In the genomic region with DNA sequence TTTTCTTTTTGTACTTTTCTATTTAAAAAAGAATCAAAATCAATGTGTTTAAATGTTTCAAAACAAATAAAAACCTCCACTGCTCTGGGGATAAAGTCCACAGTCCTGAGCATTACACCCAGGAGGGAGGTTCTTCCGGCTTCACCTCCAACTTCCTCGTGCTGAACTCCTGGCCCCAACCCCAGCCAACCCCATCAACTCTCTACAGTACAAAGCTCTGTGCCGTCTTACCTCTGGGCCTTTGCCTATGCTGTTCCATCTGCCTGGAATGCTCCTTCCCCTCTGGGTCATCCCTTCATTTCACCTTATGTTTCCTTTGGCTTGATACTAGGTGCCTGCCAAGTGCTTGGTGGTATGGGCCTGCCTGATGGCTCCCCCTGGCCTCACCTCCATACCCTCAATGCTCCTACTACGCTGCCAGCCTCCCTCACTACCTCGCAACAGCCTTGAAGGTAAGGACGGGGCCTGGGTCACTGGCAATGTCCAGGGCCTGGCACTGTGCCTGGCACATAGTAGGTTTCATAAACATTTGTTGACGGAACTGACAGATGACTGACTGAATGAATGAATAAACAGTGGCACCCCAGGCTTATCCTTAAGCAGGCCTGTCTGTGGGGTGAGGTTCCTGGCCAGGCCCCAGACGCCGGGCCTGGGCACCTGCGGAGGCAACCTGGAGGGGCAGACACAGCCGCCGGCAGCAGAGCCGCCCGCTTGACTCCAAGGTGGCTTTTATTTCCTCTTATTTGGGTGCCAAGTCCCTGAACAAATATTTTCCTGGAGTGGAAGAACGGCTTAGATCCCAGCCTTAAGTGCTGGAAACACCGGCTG, we compare ENCODE assay signal across 1 cellular context.
A peak's percentile ranks its signal among the peaks of the same experiment; 100 is the strongest.
TF ChIP-seq lines count a peak whose summit lies in the region.

No MANE protein-coding gene starts in this region.

TF ChIP-seq in HepG2, 621 proteins besides CTCF, POLR2A, EP300 and RAD21 (continued from another document and continues in another):
- TF ChIP-seq, protein P1, sequence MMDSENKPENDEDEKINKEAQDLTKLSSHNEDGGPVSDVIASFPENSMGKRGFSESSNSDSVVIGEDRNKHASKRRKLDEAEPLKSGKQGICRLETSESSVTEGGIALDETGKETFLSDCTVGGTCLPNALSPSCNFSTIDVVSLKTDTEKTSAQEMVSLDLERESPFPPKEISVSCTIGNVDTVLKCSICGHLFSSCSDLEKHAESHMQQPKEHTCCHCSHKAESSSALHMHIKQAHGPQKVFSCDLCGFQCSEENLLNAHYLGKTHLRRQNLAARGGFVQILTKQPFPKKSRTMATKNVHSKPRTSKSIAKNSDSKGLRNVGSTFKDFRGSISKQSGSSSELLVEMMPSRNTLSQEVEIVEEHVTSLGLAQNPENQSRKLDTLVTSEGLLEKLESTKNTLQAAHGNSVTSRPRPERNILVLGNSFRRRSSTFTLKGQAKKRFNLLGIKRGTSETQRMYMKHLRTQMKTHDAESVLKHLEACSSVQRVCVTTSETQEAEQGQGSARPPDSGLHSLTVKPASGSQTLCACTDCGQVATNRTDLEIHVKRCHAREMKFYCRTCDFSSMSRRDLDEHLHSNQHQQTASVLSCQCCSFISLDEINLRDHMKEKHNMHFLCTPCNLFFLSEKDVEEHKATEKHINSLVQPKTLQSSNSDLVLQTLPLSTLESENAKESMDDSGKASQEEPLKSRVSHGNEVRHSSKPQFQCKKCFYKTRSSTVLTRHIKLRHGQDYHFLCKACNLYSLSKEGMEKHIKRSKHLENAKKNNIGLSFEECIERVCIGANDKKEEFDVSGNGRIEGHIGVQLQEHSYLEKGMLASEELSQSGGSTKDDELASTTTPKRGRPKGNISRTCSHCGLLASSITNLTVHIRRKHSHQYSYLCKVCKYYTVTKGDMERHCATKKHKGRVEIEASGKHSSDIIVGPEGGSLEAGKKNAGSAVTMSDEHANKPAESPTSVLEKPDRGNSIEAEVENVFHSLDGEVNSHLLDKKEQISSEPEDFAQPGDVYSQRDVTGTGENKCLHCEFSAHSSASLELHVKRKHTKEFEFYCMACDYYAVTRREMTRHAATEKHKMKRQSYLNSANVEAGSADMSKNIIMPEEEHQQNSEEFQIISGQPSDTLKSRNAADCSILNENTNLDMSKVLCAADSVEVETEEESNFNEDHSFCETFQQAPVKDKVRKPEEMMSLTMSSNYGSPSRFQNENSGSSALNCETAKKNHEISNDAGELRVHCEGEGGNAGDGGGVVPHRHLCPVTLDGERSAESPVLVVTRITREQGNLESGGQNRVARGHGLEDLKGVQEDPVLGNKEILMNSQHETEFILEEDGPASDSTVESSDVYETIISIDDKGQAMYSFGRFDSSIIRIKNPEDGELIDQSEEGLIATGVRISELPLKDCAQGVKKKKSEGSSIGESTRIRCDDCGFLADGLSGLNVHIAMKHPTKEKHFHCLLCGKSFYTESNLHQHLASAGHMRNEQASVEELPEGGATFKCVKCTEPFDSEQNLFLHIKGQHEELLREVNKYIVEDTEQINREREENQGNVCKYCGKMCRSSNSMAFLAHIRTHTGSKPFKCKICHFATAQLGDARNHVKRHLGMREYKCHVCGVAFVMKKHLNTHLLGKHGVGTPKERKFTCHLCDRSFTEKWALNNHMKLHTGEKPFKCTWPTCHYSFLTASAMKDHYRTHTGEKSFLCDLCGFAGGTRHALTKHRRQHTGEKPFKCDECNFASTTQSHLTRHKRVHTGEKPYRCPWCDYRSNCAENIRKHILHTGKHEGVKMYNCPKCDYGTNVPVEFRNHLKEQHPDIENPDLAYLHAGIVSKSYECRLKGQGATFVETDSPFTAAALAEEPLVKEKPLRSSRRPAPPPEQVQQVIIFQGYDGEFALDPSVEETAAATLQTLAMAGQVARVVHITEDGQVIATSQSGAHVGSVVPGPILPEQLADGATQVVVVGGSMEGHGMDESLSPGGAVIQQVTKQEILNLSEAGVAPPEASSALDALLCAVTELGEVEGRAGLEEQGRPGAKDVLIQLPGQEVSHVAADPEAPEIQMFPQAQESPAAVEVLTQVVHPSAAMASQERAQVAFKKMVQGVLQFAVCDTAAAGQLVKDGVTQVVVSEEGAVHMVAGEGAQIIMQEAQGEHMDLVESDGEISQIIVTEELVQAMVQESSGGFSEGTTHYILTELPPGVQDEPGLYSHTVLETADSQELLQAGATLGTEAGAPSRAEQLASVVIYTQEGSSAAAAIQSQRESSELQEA (CRISPR knock-in tag; IDR thresholded peaks at IDR 0.05; ENCODE audit: not compliant biosample characterization): no peak
- TF ChIP-seq ZNF136 (CRISPR knock-in tag; IDR thresholded peaks at IDR 0.05; ENCODE audit: low read depth): peak; percentile 89; the same call in 1 of the 2 replicates
- no peak for TF ChIP-seq ZNF260 (CRISPR knock-in tag; IDR thresholded peaks at IDR 0.05; ENCODE audit: borderline replicate concordance, low read depth)
- TF ChIP-seq, protein P2, sequence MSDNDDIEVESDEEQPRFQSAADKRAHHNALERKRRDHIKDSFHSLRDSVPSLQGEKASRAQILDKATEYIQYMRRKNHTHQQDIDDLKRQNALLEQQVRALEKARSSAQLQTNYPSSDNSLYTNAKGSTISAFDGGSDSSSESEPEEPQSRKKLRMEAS (IDR thresholded peaks at IDR 0.05): peak; percentile 94
- TF ChIP-seq, protein P3, sequence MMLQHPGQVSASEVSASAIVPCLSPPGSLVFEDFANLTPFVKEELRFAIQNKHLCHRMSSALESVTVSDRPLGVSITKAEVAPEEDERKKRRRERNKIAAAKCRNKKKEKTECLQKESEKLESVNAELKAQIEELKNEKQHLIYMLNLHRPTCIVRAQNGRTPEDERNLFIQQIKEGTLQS (CRISPR knock-in tag; IDR thresholded peaks at IDR 0.05): no peak; the same call in 1 of the 2 replicates
- TF ChIP-seq KLF11 (CRISPR knock-in tag; IDR thresholded peaks at IDR 0.05): no peak
- peak; percentile 65 for TF ChIP-seq ZNF501 (CRISPR knock-in tag; IDR thresholded peaks at IDR 0.05)
- peak; percentile 82 for TF ChIP-seq ESRRA (CRISPR knock-in tag; IDR thresholded peaks at IDR 0.05; ENCODE audit: low read depth)
- no peak for TF ChIP-seq MBNL3 (CRISPR knock-in tag; conservative IDR thresholded peaks at IDR 0.05)
- TF ChIP-seq ERF (CRISPR knock-in tag; IDR thresholded peaks at IDR 0.05): peak; percentile 81
- TF ChIP-seq XRCC5 (optimal IDR thresholded peaks at IDR 0.05; ENCODE audit: low read length): peak; percentile 91
- TF ChIP-seq, protein P4, sequence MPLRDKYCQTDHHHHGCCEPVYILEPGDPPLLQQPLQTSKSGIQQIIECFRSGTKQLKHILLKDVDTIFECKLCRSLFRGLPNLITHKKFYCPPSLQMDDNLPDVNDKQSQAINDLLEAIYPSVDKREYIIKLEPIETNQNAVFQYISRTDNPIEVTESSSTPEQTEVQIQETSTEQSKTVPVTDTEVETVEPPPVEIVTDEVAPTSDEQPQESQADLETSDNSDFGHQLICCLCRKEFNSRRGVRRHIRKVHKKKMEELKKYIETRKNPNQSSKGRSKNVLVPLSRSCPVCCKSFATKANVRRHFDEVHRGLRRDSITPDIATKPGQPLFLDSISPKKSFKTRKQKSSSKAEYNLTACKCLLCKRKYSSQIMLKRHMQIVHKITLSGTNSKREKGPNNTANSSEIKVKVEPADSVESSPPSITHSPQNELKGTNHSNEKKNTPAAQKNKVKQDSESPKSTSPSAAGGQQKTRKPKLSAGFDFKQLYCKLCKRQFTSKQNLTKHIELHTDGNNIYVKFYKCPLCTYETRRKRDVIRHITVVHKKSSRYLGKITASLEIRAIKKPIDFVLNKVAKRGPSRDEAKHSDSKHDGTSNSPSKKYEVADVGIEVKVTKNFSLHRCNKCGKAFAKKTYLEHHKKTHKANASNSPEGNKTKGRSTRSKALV (CRISPR knock-in tag; IDR thresholded peaks at IDR 0.05): no peak
- TF ChIP-seq, protein P5, sequence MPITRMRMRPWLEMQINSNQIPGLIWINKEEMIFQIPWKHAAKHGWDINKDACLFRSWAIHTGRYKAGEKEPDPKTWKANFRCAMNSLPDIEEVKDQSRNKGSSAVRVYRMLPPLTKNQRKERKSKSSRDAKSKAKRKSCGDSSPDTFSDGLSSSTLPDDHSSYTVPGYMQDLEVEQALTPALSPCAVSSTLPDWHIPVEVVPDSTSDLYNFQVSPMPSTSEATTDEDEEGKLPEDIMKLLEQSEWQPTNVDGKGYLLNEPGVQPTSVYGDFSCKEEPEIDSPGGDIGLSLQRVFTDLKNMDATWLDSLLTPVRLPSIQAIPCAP (CRISPR knock-in tag; IDR thresholded peaks at IDR 0.05; ENCODE audit: low read depth): no peak
- peak; percentile 53; the same call in 1 of the 2 replicates for TF ChIP-seq ZNF446 (CRISPR knock-in tag; IDR thresholded peaks at IDR 0.05)
- no peak for TF ChIP-seq STAT5B (CRISPR knock-in tag; IDR thresholded peaks at IDR 0.05)
- TF ChIP-seq, protein P6, sequence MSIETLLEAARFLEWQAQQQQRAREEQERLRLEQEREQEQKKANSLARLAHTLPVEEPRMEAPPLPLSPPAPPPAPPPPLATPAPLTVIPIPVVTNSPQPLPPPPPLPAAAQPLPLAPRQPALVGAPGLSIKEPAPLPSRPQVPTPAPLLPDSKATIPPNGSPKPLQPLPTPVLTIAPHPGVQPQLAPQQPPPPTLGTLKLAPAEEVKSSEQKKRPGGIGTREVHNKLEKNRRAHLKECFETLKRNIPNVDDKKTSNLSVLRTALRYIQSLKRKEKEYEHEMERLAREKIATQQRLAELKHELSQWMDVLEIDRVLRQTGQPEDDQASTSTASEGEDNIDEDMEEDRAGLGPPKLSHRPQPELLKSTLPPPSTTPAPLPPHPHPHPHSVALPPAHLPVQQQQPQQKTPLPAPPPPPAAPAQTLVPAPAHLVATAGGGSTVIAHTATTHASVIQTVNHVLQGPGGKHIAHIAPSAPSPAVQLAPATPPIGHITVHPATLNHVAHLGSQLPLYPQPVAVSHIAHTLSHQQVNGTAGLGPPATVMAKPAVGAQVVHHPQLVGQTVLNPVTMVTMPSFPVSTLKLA (IDR thresholded peaks at IDR 0.05): no peak
- peak; percentile 62; the same call in 1 of the 2 replicates for TF ChIP-seq BORCS8-MEF2B (CRISPR knock-in tag; IDR thresholded peaks at IDR 0.05)
- TF ChIP-seq ZFYVE20 (CRISPR knock-in tag; IDR thresholded peaks at IDR 0.05; ENCODE audit: borderline replicate concordance, low read depth): no peak
- no peak for TF ChIP-seq ZNF7 (CRISPR knock-in tag; IDR thresholded peaks at IDR 0.05)
- TF ChIP-seq, protein P7, sequence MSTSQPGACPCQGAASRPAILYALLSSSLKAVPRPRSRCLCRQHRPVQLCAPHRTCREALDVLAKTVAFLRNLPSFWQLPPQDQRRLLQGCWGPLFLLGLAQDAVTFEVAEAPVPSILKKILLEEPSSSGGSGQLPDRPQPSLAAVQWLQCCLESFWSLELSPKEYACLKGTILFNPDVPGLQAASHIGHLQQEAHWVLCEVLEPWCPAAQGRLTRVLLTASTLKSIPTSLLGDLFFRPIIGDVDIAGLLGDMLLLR (CRISPR knock-in tag; IDR thresholded peaks at IDR 0.05): peak; percentile 15; the same call in 1 of the 2 replicates
- peak; percentile 62 for TF ChIP-seq CBX1 (IDR thresholded peaks at IDR 0.05; ENCODE audit: low read depth)
- TF ChIP-seq SSRP1 (CRISPR knock-in tag; IDR thresholded peaks at IDR 0.05): no peak; the same call in 1 of the 2 replicates
- TF ChIP-seq ZNF672 (CRISPR knock-in tag; IDR thresholded peaks at IDR 0.05): no peak
- TF ChIP-seq RARA (CRISPR knock-in tag; IDR thresholded peaks at IDR 0.05): peak; percentile 97
- TF ChIP-seq, protein P8, sequence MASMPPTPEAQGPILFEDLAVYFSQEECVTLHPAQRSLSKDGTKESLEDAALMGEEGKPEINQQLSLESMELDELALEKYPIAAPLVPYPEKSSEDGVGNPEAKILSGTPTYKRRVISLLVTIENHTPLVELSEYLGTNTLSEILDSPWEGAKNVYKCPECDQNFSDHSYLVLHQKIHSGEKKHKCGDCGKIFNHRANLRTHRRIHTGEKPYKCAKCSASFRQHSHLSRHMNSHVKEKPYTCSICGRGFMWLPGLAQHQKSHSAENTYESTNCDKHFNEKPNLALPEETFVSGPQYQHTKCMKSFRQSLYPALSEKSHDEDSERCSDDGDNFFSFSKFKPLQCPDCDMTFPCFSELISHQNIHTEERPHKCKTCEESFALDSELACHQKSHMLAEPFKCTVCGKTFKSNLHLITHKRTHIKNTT (CRISPR knock-in tag; IDR thresholded peaks at IDR 0.05): no peak
- TF ChIP-seq, protein P9, sequence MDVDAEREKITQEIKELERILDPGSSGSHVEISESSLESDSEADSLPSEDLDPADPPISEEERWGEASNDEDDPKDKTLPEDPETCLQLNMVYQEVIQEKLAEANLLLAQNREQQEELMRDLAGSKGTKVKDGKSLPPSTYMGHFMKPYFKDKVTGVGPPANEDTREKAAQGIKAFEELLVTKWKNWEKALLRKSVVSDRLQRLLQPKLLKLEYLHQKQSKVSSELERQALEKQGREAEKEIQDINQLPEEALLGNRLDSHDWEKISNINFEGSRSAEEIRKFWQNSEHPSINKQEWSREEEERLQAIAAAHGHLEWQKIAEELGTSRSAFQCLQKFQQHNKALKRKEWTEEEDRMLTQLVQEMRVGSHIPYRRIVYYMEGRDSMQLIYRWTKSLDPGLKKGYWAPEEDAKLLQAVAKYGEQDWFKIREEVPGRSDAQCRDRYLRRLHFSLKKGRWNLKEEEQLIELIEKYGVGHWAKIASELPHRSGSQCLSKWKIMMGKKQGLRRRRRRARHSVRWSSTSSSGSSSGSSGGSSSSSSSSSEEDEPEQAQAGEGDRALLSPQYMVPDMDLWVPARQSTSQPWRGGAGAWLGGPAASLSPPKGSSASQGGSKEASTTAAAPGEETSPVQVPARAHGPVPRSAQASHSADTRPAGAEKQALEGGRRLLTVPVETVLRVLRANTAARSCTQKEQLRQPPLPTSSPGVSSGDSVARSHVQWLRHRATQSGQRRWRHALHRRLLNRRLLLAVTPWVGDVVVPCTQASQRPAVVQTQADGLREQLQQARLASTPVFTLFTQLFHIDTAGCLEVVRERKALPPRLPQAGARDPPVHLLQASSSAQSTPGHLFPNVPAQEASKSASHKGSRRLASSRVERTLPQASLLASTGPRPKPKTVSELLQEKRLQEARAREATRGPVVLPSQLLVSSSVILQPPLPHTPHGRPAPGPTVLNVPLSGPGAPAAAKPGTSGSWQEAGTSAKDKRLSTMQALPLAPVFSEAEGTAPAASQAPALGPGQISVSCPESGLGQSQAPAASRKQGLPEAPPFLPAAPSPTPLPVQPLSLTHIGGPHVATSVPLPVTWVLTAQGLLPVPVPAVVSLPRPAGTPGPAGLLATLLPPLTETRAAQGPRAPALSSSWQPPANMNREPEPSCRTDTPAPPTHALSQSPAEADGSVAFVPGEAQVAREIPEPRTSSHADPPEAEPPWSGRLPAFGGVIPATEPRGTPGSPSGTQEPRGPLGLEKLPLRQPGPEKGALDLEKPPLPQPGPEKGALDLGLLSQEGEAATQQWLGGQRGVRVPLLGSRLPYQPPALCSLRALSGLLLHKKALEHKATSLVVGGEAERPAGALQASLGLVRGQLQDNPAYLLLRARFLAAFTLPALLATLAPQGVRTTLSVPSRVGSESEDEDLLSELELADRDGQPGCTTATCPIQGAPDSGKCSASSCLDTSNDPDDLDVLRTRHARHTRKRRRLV (CRISPR knock-in tag; IDR thresholded peaks at IDR 0.05): no peak
- TF ChIP-seq ZNF343 (CRISPR knock-in tag; IDR thresholded peaks at IDR 0.05): peak; percentile 58; the same call in 1 of the 2 replicates
- no peak for TF ChIP-seq ZNF766 (CRISPR knock-in tag; IDR thresholded peaks at IDR 0.05; ENCODE audit: borderline replicate concordance)
- TF ChIP-seq, protein P10, sequence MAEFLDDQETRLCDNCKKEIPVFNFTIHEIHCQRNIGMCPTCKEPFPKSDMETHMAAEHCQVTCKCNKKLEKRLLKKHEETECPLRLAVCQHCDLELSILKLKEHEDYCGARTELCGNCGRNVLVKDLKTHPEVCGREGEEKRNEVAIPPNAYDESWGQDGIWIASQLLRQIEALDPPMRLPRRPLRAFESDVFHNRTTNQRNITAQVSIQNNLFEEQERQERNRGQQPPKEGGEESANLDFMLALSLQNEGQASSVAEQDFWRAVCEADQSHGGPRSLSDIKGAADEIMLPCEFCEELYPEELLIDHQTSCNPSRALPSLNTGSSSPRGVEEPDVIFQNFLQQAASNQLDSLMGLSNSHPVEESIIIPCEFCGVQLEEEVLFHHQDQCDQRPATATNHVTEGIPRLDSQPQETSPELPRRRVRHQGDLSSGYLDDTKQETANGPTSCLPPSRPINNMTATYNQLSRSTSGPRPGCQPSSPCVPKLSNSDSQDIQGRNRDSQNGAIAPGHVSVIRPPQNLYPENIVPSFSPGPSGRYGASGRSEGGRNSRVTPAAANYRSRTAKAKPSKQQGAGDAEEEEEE (CRISPR knock-in tag; IDR thresholded peaks at IDR 0.05; ENCODE audit: borderline replicate concordance): 0 out of 2 replicates have a peak, but pooled peaks have one; percentile 47
